9 cellular contexts compared by ENCODE assay signal in the genomic region with DNA sequence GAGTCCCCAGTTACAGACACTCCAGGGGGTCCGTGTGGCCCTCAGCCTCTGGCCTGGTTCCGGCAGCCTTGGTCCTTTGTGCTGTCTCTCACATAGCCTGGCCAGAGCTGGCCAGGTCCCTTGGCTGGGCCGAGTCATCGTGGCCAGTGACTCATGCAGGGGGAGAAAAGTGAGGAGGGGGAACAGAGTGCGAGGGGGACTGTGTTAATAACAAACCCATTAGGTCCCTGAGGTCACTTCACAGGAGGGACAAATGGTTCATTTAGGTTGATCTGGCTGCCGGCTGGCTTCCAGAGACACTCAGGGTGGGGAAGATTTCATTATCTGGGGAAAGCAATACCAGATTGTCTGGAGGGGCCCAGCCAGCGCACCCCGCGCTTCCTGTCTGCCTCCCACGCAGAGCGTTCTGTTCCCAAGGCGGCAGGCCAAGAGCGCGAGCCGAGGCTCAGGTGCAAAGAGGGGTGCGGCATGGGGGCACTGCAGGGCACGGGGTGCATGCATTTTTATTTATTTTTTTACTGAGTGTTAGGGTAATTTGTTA.
DNase-seq lines count a peak whose midpoint lies in the region; ATAC-seq and TF ChIP-seq lines count a peak whose summit lies in the region.
"Had no signal": no experiment of that assay in that cellular context is flagged by ENCODE, and none has a peak within 500 bp of the region (broad histone marks: within the 10 kb centered on the region; RNA-seq: fewer than 3 reads in every experiment).

No MANE protein-coding gene starts in this region.

- 25% methylated on average over 17 of the region's 17 CpGs for WGBS in smooth muscle cell (ENCODE audit: low lambda C conversion rate)

- H4K20me1 ChIP-seq in smooth muscle cell (ENCODE audit: low read depth), result peaks cover 20% of the 10 kb centered on the region

- no peaks in the 10 kb centered on the region for H3K27me3 ChIP-seq in smooth muscle cell (ENCODE audit: low read depth)

- H3K79me2 ChIP-seq in smooth muscle cell (ENCODE audit: low read depth), result peaks cover 58% of the 10 kb centered on the region

- no peak overlapping the region for H3K4me3 ChIP-seq in smooth muscle cell

- peaks cover 5% of the 10 kb centered on the region for H3K27me3 Mint-ChIP-seq in activated T-helper 2 cell treated with anti-CD3 and anti-CD28 coated beads, Interferon-gamma antibody, Interleukin-2, Interleukin-4, amounts not matched to agents 10 μg/mL and 5 μg/mL and 100 μg/mL, durations not matched to agents 14 hours and 24 hours and 36 hours (ENCODE audit: low read depth)

- H3K27ac ChIP-seq in smooth muscle cell (ENCODE audit: low read depth), result peak overlapping the region; percentile 98

- H3K9me3 ChIP-seq in smooth muscle cell (replicated peaks; ENCODE audit: low read depth), result no peaks in the 10 kb centered on the region

- peaks cover 28% of the 10 kb centered on the region for H3F3A ChIP-seq in smooth muscle cell (ENCODE audit: low read depth)

- H3K4me1 ChIP-seq in smooth muscle cell (ENCODE audit: low read depth), result peaks cover 22% of the 10 kb centered on the region

- H2AFZ ChIP-seq in smooth muscle cell (ENCODE audit: low read depth), result no peak overlapping the region

- no peak for TF ChIP-seq CTCF in smooth muscle cell (IDR thresholded peaks at IDR 0.05; ENCODE audit: borderline replicate concordance, insufficient read depth, poor library complexity, severe bottlenecking)

- peak overlapping the region; percentile 74 for H3K9ac ChIP-seq in smooth muscle cell (ENCODE audit: low read depth)

- H3K27ac Mint-ChIP-seq in activated T-helper 2 cell treated with anti-CD3 and anti-CD28 coated beads, Interferon-gamma antibody, Interleukin-2, Interleukin-4, amounts not matched to agents 10 μg/mL and 5 μg/mL and 100 μg/mL, durations not matched to agents 14 hours and 24 hours and 36 hours, result no peak overlapping the region

- H3K36me3 ChIP-seq in smooth muscle cell (ENCODE audit: low read depth), result no peaks in the 10 kb centered on the region

- intact Hi-C loops in Right ventricle myocardium inferior (cut with DNase I), result no loop called here
- intact Hi-C loops in activated T-helper 2 cell treated with anti-CD3 and anti-CD28 coated beads, Interferon-gamma antibody, Interleukin-2, Interleukin-4, amounts not matched to agents 10 μg/mL and 5 μg/mL and 100 μg/mL, durations not matched to agents 14 hours and 24 hours and 36 hours (cut with micrococcal nuclease), result no loop called here

- DNase-seq in ELR (ENCODE audit: low read depth), result peak; percentile 60
- peak; percentile 70 for DNase-seq in activated CD8-positive, alpha-beta memory T cell treated with anti-CD3 and anti-CD28 coated beads, Interleukin-2, amount 50 U/mL, for 48 hours
- peak; percentile 68 for DNase-seq in Right ventricle myocardium inferior (ENCODE audit: missing footprints)
- no peak for DNase-seq in smooth muscle cell (lab: John Stamatoyannopoulos, UW; ENCODE audit: unreplicated experiment)
- no peak for DNase-seq in inferior parietal cortex (ENCODE audit: extremely low spot score)
- DNase-seq in activated T-helper 2 cell treated with anti-CD3 and anti-CD28 coated beads, Interferon-gamma antibody, Interleukin-2, Interleukin-4, amounts not matched to agents 10 μg/mL and 5 μg/mL and 100 μg/mL, durations not matched to agents 14 hours and 24 hours and 36 hours (ENCODE audit: low spot score), result no peak
- no peak for DNase-seq in COLO668 (lab: John Stamatoyannopoulos, UW; ENCODE audit: unreplicated experiment)
- DNase-seq: Karpas-422 had no signal

- peaks cover 21% of the 10 kb centered on the region for H3K4me1 Mint-ChIP-seq in activated T-helper 2 cell treated with anti-CD3 and anti-CD28 coated beads, Interferon-gamma antibody, Interleukin-2, Interleukin-4, amounts not matched to agents 10 μg/mL and 5 μg/mL and 100 μg/mL, durations not matched to agents 14 hours and 24 hours and 36 hours (ENCODE audit: low read depth)

- H3K9me3 Mint-ChIP-seq in activated T-helper 2 cell treated with anti-CD3 and anti-CD28 coated beads, Interferon-gamma antibody, Interleukin-2, Interleukin-4, amounts not matched to agents 10 μg/mL and 5 μg/mL and 100 μg/mL, durations not matched to agents 14 hours and 24 hours and 36 hours, result no peaks in the 10 kb centered on the region

- no peaks in the 10 kb centered on the region for H3K36me3 Mint-ChIP-seq in activated T-helper 2 cell treated with anti-CD3 and anti-CD28 coated beads, Interferon-gamma antibody, Interleukin-2, Interleukin-4, amounts not matched to agents 10 μg/mL and 5 μg/mL and 100 μg/mL, durations not matched to agents 14 hours and 24 hours and 36 hours (ENCODE audit: low read depth)

- H3K4me3 Mint-ChIP-seq in activated T-helper 2 cell treated with anti-CD3 and anti-CD28 coated beads, Interferon-gamma antibody, Interleukin-2, Interleukin-4, amounts not matched to agents 10 μg/mL and 5 μg/mL and 100 μg/mL, durations not matched to agents 14 hours and 24 hours and 36 hours (ENCODE audit: low read depth), result no peak overlapping the region

- peak overlapping the region; percentile 76 for H3K4me2 ChIP-seq in smooth muscle cell

- peak; percentile 47 for ATAC-seq in Right ventricle myocardium inferior
- no peak for ATAC-seq in GM19324 (IDR thresholded peaks at IDR 0.05; ENCODE audit: low FRiP score, unreplicated experiment)

Comparison
In these comparisons a context has a peak if more than half of its experiments do, and no peak if none do; other contexts are left out.
1. DNase-seq: peak in ELR (single experiment), activated CD8-positive, alpha-beta memory T cell treated with anti-CD3 and anti-CD28 coated beads, Interleukin-2, amount 50 U/mL, for 48 hours (single experiment) and Right ventricle myocardium inferior (single experiment); none in smooth muscle cell (single experiment), inferior parietal cortex (single experiment), activated T-helper 2 cell treated with anti-CD3 and anti-CD28 coated beads, Interferon-gamma antibody, Interleukin-2, Interleukin-4, amounts not matched to agents 10 μg/mL and 5 μg/mL and 100 μg/mL, durations not matched to agents 14 hours and 24 hours and 36 hours (single experiment) and COLO668 (single experiment).